18 cellular contexts compared by ENCODE assay signal in the genomic region with DNA sequence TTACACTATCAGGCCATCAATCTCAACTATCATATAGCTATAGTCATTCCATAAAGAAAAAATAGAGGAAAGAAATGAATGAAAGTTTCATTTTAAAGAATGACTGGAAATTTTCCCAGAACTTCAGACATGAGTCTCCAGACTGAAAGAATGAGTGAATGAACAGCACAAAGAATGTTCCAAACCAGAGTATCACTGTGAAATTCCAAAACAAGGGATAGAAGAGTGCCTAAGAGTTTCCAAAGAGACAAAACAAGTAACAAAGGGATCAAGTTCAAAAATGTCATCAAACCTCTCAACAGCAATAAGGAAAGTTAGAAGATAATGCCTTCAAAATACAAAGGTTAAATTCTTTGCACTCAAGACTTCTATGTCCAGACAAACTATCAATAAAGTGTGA.
A peak's percentile ranks its signal among the peaks of the same experiment; 100 is the strongest.
DNase-seq lines count a peak whose midpoint lies in the region; ATAC-seq and TF ChIP-seq lines count a peak whose summit lies in the region.
"Had no signal": no experiment of that assay in that cellular context is flagged by ENCODE, and none has a peak within 500 bp of the region (broad histone marks: within the 10 kb centered on the region; RNA-seq: fewer than 3 reads in every experiment).

No MANE protein-coding gene starts in this region.

- no peak overlapping the region for H3K4me3 ChIP-seq in left ventricle myocardium inferior
- no peak overlapping the region for H3K4me3 ChIP-seq in BE2C (ENCODE audit: low read depth, low read length)
- H3K4me3 ChIP-seq: GM23338, SJCRH30 had no signal

- intact Hi-C loops in left ventricle myocardium inferior (cut with micrococcal nuclease) = no loop called here
- intact Hi-C loops in cardiac septum (cut with DNase I) = no loop called here

- H3K27me3 ChIP-seq in left ventricle myocardium inferior (ENCODE audit: low read depth) (no peaks in the 10 kb centered on the region), BE2C (no peaks in the 10 kb centered on the region)
- H3K27me3 ChIP-seq: SJCRH30 had no signal

- peaks cover 13% of the 10 kb centered on the region for H3K4me1 Mint-ChIP-seq in stimulated activated memory B cell treated with anti-CD40 and anti-IgM and Interleukin-4, amounts not matched to agents 10 μg/mL and 1 μg/mL and 100 μg/mL, for 72 hours

- no peak overlapping the region for H3K27ac Mint-ChIP-seq in stimulated activated memory B cell treated with anti-CD40 and anti-IgM and Interleukin-4, amounts not matched to agents 10 μg/mL and 1 μg/mL and 100 μg/mL, for 72 hours
- H3K27ac Mint-ChIP-seq: GM23338 had no signal

- TF ChIP-seq CTCF in left ventricle myocardium inferior (IDR thresholded peaks at IDR 0.05; ENCODE audit: borderline replicate concordance) (no peak), BE2C (IDR thresholded peaks at IDR 0.05; ENCODE audit: low read depth, low read length) (no peak)

- peak overlapping the region; percentile 14 for H3K27ac ChIP-seq in left ventricle myocardium inferior (replicated peaks)
- H3K27ac ChIP-seq: SJCRH30 had no signal

- H3K27me3 Mint-ChIP-seq in stimulated activated memory B cell treated with anti-CD40 and anti-IgM and Interleukin-4, amounts not matched to agents 10 μg/mL and 1 μg/mL and 100 μg/mL, for 72 hours = no peaks in the 10 kb centered on the region
- H3K27me3 Mint-ChIP-seq: CD4-positive, CD25-positive, alpha-beta regulatory T cell had no signal

- H3K4me3 Mint-ChIP-seq in stimulated activated memory B cell treated with anti-CD40 and anti-IgM and Interleukin-4, amounts not matched to agents 10 μg/mL and 1 μg/mL and 100 μg/mL, for 72 hours = no peak overlapping the region
- H3K4me3 Mint-ChIP-seq: CD4-positive, CD25-positive, alpha-beta regulatory T cell; GM23338 had no signal

- DNase-seq in left ventricle myocardium inferior = no peak
- no peak for DNase-seq in cardiac septum (ENCODE audit: low spot score)
- DNase-seq in astrocyte of the hippocampus (ENCODE audit: low read depth, low spot score) = peak; percentile 43
- DNase-seq in foreskin melanocyte = peak; percentile 29
- DNase-seq in DMS 273 treated with DMSO at 0.1 percent for 48 hours (lab: John Stamatoyannopoulos, UW) = no peak
- no peak for DNase-seq in BE2C
- no peak for DNase-seq in NCI-H345 treated with DMSO at 0.1 percent for 48 hours (lab: John Stamatoyannopoulos, UW; ENCODE audit: unreplicated experiment)
- DNase-seq: CD4-positive, CD25-positive, alpha-beta regulatory T cell; MV-4-11; NCI-H1417 treated with DMSO at 0.1 percent for 48 hours; NCI-H1930; NCI-H446 treated with DMSO at 0.1 percent for 48 hours; NCI-H748 treated with DMSO at 0.1 percent for 48 hours; OCI-M1; RPMI8226; SJCRH30 had no signal

- H3K9me3 Mint-ChIP-seq in stimulated activated memory B cell treated with anti-CD40 and anti-IgM and Interleukin-4, amounts not matched to agents 10 μg/mL and 1 μg/mL and 100 μg/mL, for 72 hours = peaks cover 3% of the 10 kb centered on the region
- H3K9me3 Mint-ChIP-seq: GM23338 had no signal

- H3K9me3 ChIP-seq in left ventricle myocardium inferior (replicated peaks) (no peaks in the 10 kb centered on the region), BE2C (no peaks in the 10 kb centered on the region)
- H3K9me3 ChIP-seq: SJCRH30 had no signal

- peaks cover 25% of the 10 kb centered on the region for H3K36me3 Mint-ChIP-seq in stimulated activated memory B cell treated with anti-CD40 and anti-IgM and Interleukin-4, amounts not matched to agents 10 μg/mL and 1 μg/mL and 100 μg/mL, for 72 hours

- H3K4me1 ChIP-seq in left ventricle myocardium inferior (peaks cover 32% of the 10 kb centered on the region), BE2C (peaks cover 12% of the 10 kb centered on the region; the same call in 1 of the 2 replicates)
- H3K4me1 ChIP-seq: SJCRH30 had no signal

- H3K36me3 ChIP-seq in left ventricle myocardium inferior = no peaks in the 10 kb centered on the region
- no peaks in the 10 kb centered on the region for H3K36me3 ChIP-seq in BE2C
- H3K36me3 ChIP-seq: SJCRH30 had no signal

- ATAC-seq in stimulated activated memory B cell treated with anti-CD40 and anti-IgM and Interleukin-4, amounts not matched to agents 10 μg/mL and 1 μg/mL and 100 μg/mL, for 72 hours = no peak
- ATAC-seq: GM23338 had no signal

Comparison
In these comparisons a context has a peak if more than half of its experiments do, and no peak if none do; other contexts are left out.
1. DNase-seq: peak in astrocyte of the hippocampus (single experiment) and foreskin melanocyte (single experiment); none in left ventricle myocardium inferior (single experiment), cardiac septum (single experiment), DMS 273 treated with DMSO at 0.1 percent for 48 hours (single experiment), BE2C (single experiment) and NCI-H345 treated with DMSO at 0.1 percent for 48 hours (single experiment).